In genomic region chr15:88080616-88081015, GRCh38 we compare ENCODE assay signal across 31 cellular contexts.
"Had no signal": no experiment of that assay in that cellular context is flagged by ENCODE, and none has a peak within 500 bp of the region (broad histone marks: within the 10 kb centered on the region; RNA-seq: fewer than 3 reads in every experiment).

No MANE protein-coding gene starts in this region.

- H3K36me3 ChIP-seq: breast epithelium, cardiac muscle cell, esophagus squamous epithelium, WERI-Rb-1 had no signal

- H3K27me3 Mint-ChIP-seq: activated B cell treated with CpG ODN at 0.5 μM for 24 hours; activated CD8-positive, alpha-beta T cell treated with anti-CD3 and anti-CD28 coated beads for 36 hours; brain; dendritic cell treated with granulocyte-macrophage colony-stimulating factor and Interleukin-4, amounts not matched to agents 40 ng/mL and 50 ng/mL, for 4 days had no signal

- H3K4me1 ChIP-seq: breast epithelium had no signal

- H3K4me3 ChIP-seq: breast epithelium, cardiac muscle cell, dorsolateral prefrontal cortex, esophagus squamous epithelium had no signal

- H3K27me3 ChIP-seq: breast epithelium, cardiac muscle cell, dorsolateral prefrontal cortex had no signal

- H3K36me3 Mint-ChIP-seq: activated naive CD8-positive, alpha-beta T cell had no signal

- H3K27ac ChIP-seq: cardiac muscle cell, dorsolateral prefrontal cortex, epithelial cell of prostate, esophagus squamous epithelium, WERI-Rb-1 had no signal

- DNase-seq: activated B cell treated with CpG ODN at 0.5 μM for 24 hours; activated CD4-positive, alpha-beta T cell treated with anti-CD3 and anti-CD28 coated beads for 48 hours; activated CD4-positive, alpha-beta T cell treated with anti-CD3 and anti-CD28 coated beads, Interleukin-2, amount 50 U/mL, for 1 hour; activated CD4-positive, alpha-beta T cell treated with anti-CD3 and anti-CD28 coated beads, Interleukin-2, amount 50 U/mL, for 48 hours; activated CD8-positive, alpha-beta memory T cell treated with anti-CD3 and anti-CD28 coated beads for 24 hours; activated CD8-positive, alpha-beta memory T cell treated with anti-CD3 and anti-CD28 coated beads, Interleukin-2, amount 50 U/mL, for 4 hours; activated CD8-positive, alpha-beta T cell treated with anti-CD3 and anti-CD28 coated beads for 36 hours; activated gamma-delta T cell treated with Interleukin-2 at 50 U/mL for 16 hours; activated naive CD4-positive, alpha-beta T cell treated with anti-CD3 and anti-CD28 coated beads, Interleukin-2, amount 50 U/mL, for 16 hours; activated naive CD4-positive, alpha-beta T cell treated with Interleukin-2 at 50 U/mL for 16 hours; activated T-cell treated with anti-CD3 and anti-CD28 coated beads, Interleukin-2, amount 50 U/mL, for 24 hours; activated T-cell treated with anti-CD3 and anti-CD28 coated beads, Interleukin-2, amount 50 U/mL, for 72 hours; amniotic stem cell; anterior cingulate cortex; central memory CD4-positive, alpha-beta T cell; effector memory CD4-positive, alpha-beta T cell; esophagus squamous epithelium; foreskin fibroblast; hypothalamus; T-helper 1 cell; T-helper 17 cell; T1000; WERI-Rb-1 had no signal

- H3K4me1 Mint-ChIP-seq: activated B cell treated with CpG ODN at 0.5 μM for 24 hours, T-helper 17 cell had no signal

- H3K27ac Mint-ChIP-seq: activated B cell treated with CpG ODN at 0.5 μM for 24 hours; activated CD8-positive, alpha-beta T cell treated with anti-CD3 and anti-CD28 coated beads for 36 hours; activated naive CD8-positive, alpha-beta T cell; activated T-cell treated with anti-CD3 and anti-CD28 coated beads, Interleukin-2, amount 50 U/mL, for 24 hours; activated T-cell treated with anti-CD3 and anti-CD28 coated beads, Interleukin-2, amount 50 U/mL, for 72 hours; brain; dendritic cell treated with granulocyte-macrophage colony-stimulating factor and Interleukin-4, amounts not matched to agents 40 ng/mL and 50 ng/mL, for 4 days; T-helper 17 cell; T-helper 2 cell treated with Interferon-gamma antibody and Interleukin-4, amounts not matched to agents 5 μg/mL and 100 μg/mL, for 36 hours had no signal

- H3K4me3 Mint-ChIP-seq: activated B cell treated with CpG ODN at 0.5 μM for 24 hours; activated CD8-positive, alpha-beta T cell treated with anti-CD3 and anti-CD28 coated beads for 36 hours; activated naive CD8-positive, alpha-beta T cell; activated T-cell treated with anti-CD3 and anti-CD28 coated beads, Interleukin-2, amount 50 U/mL, for 24 hours; activated T-cell treated with anti-CD3 and anti-CD28 coated beads, Interleukin-2, amount 50 U/mL, for 72 hours; brain; dendritic cell treated with granulocyte-macrophage colony-stimulating factor and Interleukin-4, amounts not matched to agents 40 ng/mL and 50 ng/mL, for 4 days; T-helper 17 cell; T-helper 2 cell treated with Interferon-gamma antibody and Interleukin-4, amounts not matched to agents 5 μg/mL and 100 μg/mL, for 36 hours had no signal

- H3K9me3 ChIP-seq: breast epithelium, esophagus squamous epithelium had no signal

- H3K9me3 Mint-ChIP-seq: activated B cell treated with CpG ODN at 0.5 μM for 24 hours; activated CD8-positive, alpha-beta T cell treated with anti-CD3 and anti-CD28 coated beads for 36 hours; activated T-cell treated with anti-CD3 and anti-CD28 coated beads, Interleukin-2, amount 50 U/mL, for 24 hours; activated T-cell treated with anti-CD3 and anti-CD28 coated beads, Interleukin-2, amount 50 U/mL, for 72 hours; brain; dendritic cell treated with granulocyte-macrophage colony-stimulating factor and Interleukin-4, amounts not matched to agents 40 ng/mL and 50 ng/mL, for 4 days; T-helper 2 cell treated with Interferon-gamma antibody and Interleukin-4, amounts not matched to agents 5 μg/mL and 100 μg/mL, for 36 hours had no signal
